ENCODE assay signal across 14 cellular contexts in the genomic region with DNA sequence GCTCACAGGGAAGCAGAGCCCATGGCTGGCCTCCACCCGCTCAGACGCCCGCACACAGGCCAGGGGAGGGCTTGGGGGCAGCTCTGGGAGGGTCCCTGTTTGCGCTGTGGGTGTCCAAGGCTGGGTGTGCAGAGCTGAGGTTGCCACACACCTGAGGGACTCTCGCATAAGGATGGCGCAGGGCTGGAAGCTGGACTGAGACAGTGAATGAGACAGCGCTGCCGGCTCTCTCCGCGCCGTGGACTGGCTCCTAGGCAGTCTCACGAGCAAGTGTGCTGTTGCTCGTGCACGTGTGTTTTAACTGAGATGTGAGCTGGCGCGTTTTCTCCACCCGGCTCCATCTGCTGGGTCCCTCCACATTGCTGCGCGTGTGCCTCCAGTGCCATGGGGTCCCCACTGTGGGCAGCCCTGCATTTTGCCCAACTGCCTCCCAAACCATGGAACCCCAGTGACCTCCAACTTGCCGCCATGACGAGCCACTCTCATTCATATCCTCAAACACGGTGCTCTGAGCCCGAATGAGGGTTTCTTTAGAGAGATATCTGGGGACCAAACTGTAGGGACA. TPM values are rescaled to one million over a fixed set of nuclear protein-coding genes. Genes with fewer than 3 reads are reported as not detected.
DNase-seq lines count a peak whose midpoint lies in the region; TF ChIP-seq lines count a peak whose summit lies in the region.
"Had no signal": no experiment of that assay in that cellular context is flagged by ENCODE, and none has a peak within 500 bp of the region (broad histone marks: within the 10 kb centered on the region; RNA-seq: fewer than 3 reads in every experiment).

No MANE protein-coding gene starts in this region.

- peaks cover 56% of the 10 kb centered on the region for H3K4me1 Mint-ChIP-seq in activated CD4-positive, alpha-beta T cell treated with anti-CD3 and anti-CD28 coated beads, Interleukin-2, amount 10 ng/mL, durations not matched to agents 24 days and 14 days
- H3K4me1 Mint-ChIP-seq in IgD-negative memory B cell, result peaks cover 33 to 43% (median 40%) of the 10 kb centered on the region in 3 donors
- peaks cover 74% of the 10 kb centered on the region for H3K4me1 Mint-ChIP-seq in activated naive CD8-positive, alpha-beta T cell (ENCODE audit: low read depth)

- no peaks in the 10 kb centered on the region for H3K27me3 ChIP-seq in neuronal stem cell (ENCODE audit: control insufficient read depth in 3 of 3, insufficient read depth in 3 of 3, low read depth in 1 of 3, low read length in 3 of 3)
- no peaks in the 10 kb centered on the region for H3K27me3 ChIP-seq in dorsolateral prefrontal cortex
- H3K27me3 ChIP-seq: brain microvascular endothelial cell had no signal

- in situ Hi-C loops in GM13976 (cut with MboI; ENCODE audit: low sequenced_read_pairs, unreplicated experiment), result no loop called here

- H2AK5ac ChIP-seq in neuronal stem cell (ENCODE audit: low read depth, low read length), result peak overlapping the region; percentile 87

- TF ChIP-seq CTCF in dorsolateral prefrontal cortex (IDR thresholded peaks at IDR 0.05 in 54 of 56, conservative IDR thresholded peaks at IDR 0.05 in 2 of 56; ENCODE audit: low read depth in 1 of 56, partially characterized antibody in 56 of 56), result no peak
- TF ChIP-seq CTCF in GM13976 (IDR thresholded peaks at IDR 0.05; ENCODE audit: borderline replicate concordance, control extremely low read depth, extremely low read depth, insufficient read depth, missing control alignments), result no peak

- no peak overlapping the region for H2BK5ac ChIP-seq in neuronal stem cell (ENCODE audit: low read length)

- H3K27ac Mint-ChIP-seq in activated CD4-positive, alpha-beta T cell treated with anti-CD3 and anti-CD28 coated beads, Interleukin-2, amount 10 ng/mL, durations not matched to agents 24 days and 14 days, result peak overlapping the region; percentile 17
- H3K27ac Mint-ChIP-seq in IgD-negative memory B cell, result peak overlapping the region; percentile 76 to 97 (median 97)
- H3K27ac Mint-ChIP-seq in activated naive CD8-positive, alpha-beta T cell, result peak overlapping the region; percentile 75

- H3K9me3 ChIP-seq in neuronal stem cell (replicated peaks in 1 of 2; ENCODE audit: control insufficient read depth in 2 of 2, insufficient read depth in 1 of 2, low read depth in 1 of 2, low read length in 2 of 2), result peaks cover 3 to 5% of the 10 kb centered on the region in 2 donors

- no peak overlapping the region for H3K4ac ChIP-seq in neuronal stem cell (ENCODE audit: low read length)

- peak overlapping the region; percentile 92 for H3K4me3 Mint-ChIP-seq in activated CD4-positive, alpha-beta T cell treated with anti-CD3 and anti-CD28 coated beads, Interleukin-2, amount 10 ng/mL, durations not matched to agents 24 days and 14 days
- H3K4me3 Mint-ChIP-seq in IgD-negative memory B cell, result peak overlapping the region; percentile 97 to 99 (median 98)
- H3K4me3 Mint-ChIP-seq in activated naive CD8-positive, alpha-beta T cell, result peak overlapping the region; percentile 90

- no peak overlapping the region for H3K9ac ChIP-seq in neuronal stem cell (ENCODE audit: low read depth, low read length, poor library complexity)

- no peak overlapping the region for H2BK12ac ChIP-seq in neuronal stem cell (ENCODE audit: low read length)

- intact Hi-C loops in activated CD4-positive, alpha-beta T cell treated with anti-CD3 and anti-CD28 coated beads, Interleukin-2, amount 10 ng/mL, durations not matched to agents 24 days and 14 days (cut with micrococcal nuclease), result no loop called here
- intact Hi-C loops in dorsolateral prefrontal cortex (cut with DNase I), result no loop called here

- H2AFZ ChIP-seq in neuronal stem cell (ENCODE audit: low read length), result no peak overlapping the region

- H4K8ac ChIP-seq in neuronal stem cell (ENCODE audit: low read depth, low read length), result no peak overlapping the region

- peaks cover 1% of the 10 kb centered on the region for H3K36me3 Mint-ChIP-seq in activated CD4-positive, alpha-beta T cell treated with anti-CD3 and anti-CD28 coated beads, Interleukin-2, amount 10 ng/mL, durations not matched to agents 24 days and 14 days (ENCODE audit: low read depth)
- H3K36me3 Mint-ChIP-seq in IgD-negative memory B cell, result peaks cover 1% of the 10 kb centered on the region
- H3K36me3 Mint-ChIP-seq in activated naive CD8-positive, alpha-beta T cell, result peaks cover 2% of the 10 kb centered on the region

- H3K27ac ChIP-seq in neuronal stem cell (replicated peaks; ENCODE audit: low read length) (no peak overlapping the region), dorsolateral prefrontal cortex (no peak overlapping the region)
- H3K27ac ChIP-seq: brain microvascular endothelial cell, SJCRH30, VCaP had no signal

- H3K4me1 ChIP-seq in neuronal stem cell (ENCODE audit: control insufficient read depth in 2 of 2, insufficient read depth in 1 of 2, low read depth in 1 of 2, low read length in 2 of 2), result peaks cover 10 to 12% of the 10 kb centered on the region in 2 donors

- H2BK15ac ChIP-seq in neuronal stem cell (ENCODE audit: low read length), result peak overlapping the region; percentile 79

- no peak for DNase-seq in activated CD4-positive, alpha-beta T cell treated with anti-CD3 and anti-CD28 coated beads, Interleukin-2, amount 10 ng/mL, durations not matched to agents 24 days and 14 days
- no peak for DNase-seq in activated CD4-positive, alpha-beta T cell treated with anti-CD3 and anti-CD28 coated beads, Interleukin-2, amount 50 U/mL, for 48 hours
- DNase-seq in neuronal stem cell (ENCODE audit: low spot score) (no peak), NCI-H510A treated with DMSO at 0.1 percent for 48 hours (lab: John Stamatoyannopoulos, UW) (no peak), dorsolateral prefrontal cortex (no peak), GM13976 (ENCODE audit: low spot score) (no peak)
- DNase-seq: brain microvascular endothelial cell; Calu3; effector CD4-positive, alpha-beta T cell; NK-92 treated with Interleukin-12 subunit alpha and Interleukin-12 subunit beta, amount 100 ng/mL, for 24 hours; SJCRH30 had no signal

- peak overlapping the region; percentile 65 for H3K18ac ChIP-seq in neuronal stem cell (ENCODE audit: low read length)

- H3K14ac ChIP-seq in neuronal stem cell (ENCODE audit: low read length), result no peak overlapping the region

- no peak overlapping the region for H2BK120ac ChIP-seq in neuronal stem cell (ENCODE audit: low read depth, low read length)

- H4K91ac ChIP-seq in neuronal stem cell (ENCODE audit: low read depth, low read length, poor library complexity), result no peak overlapping the region

- H3K4me3 ChIP-seq in neuronal stem cell (ENCODE audit: low read length in 2 of 2), result no peak overlapping the region
- H3K4me3 ChIP-seq in dorsolateral prefrontal cortex, result no peak overlapping the region
- H3K4me3 ChIP-seq: SJCRH30 had no signal

- no peaks in the 10 kb centered on the region for H3K36me3 ChIP-seq in neuronal stem cell (replicated peaks in 1 of 2; ENCODE audit: control insufficient read depth in 2 of 2, insufficient read depth in 2 of 2, low read length in 2 of 2)
- H3K36me3 ChIP-seq: brain microvascular endothelial cell, SJCRH30 had no signal

- peaks cover 6% of the 10 kb centered on the region for H3K27me3 Mint-ChIP-seq in activated CD4-positive, alpha-beta T cell treated with anti-CD3 and anti-CD28 coated beads, Interleukin-2, amount 10 ng/mL, durations not matched to agents 24 days and 14 days
- no peaks in the 10 kb centered on the region for H3K27me3 Mint-ChIP-seq in IgD-negative memory B cell
- no peaks in the 10 kb centered on the region for H3K27me3 Mint-ChIP-seq in activated naive CD8-positive, alpha-beta T cell

- H3K9me3 Mint-ChIP-seq in activated CD4-positive, alpha-beta T cell treated with anti-CD3 and anti-CD28 coated beads, Interleukin-2, amount 10 ng/mL, durations not matched to agents 24 days and 14 days, result no peaks in the 10 kb centered on the region
- H3K9me3 Mint-ChIP-seq in IgD-negative memory B cell, result no peaks in the 10 kb centered on the region
- no peaks in the 10 kb centered on the region for H3K9me3 Mint-ChIP-seq in activated naive CD8-positive, alpha-beta T cell (ENCODE audit: low read depth)

- WGBS in neuronal stem cell (ENCODE audit: extremely low coverage in 2 of 2, insufficient read length in 2 of 2, insufficient replicate concordance in 1 of 2), 2 donors, result no CpG with 5 or more reads among the region's 23 CpGs

- no peak overlapping the region for H3K4me2 ChIP-seq in neuronal stem cell (ENCODE audit: insufficient read depth, low read length, poor library complexity, severe bottlenecking)

- H3K79me1 ChIP-seq in neuronal stem cell (ENCODE audit: low read depth, low read length), result no peaks in the 10 kb centered on the region

- H3K23ac ChIP-seq in neuronal stem cell (ENCODE audit: low read depth, low read length, poor library complexity), result peak overlapping the region; percentile 74

RNA-seq across cellular contexts. Expression of a gene that starts 4.2 kb away (rescaled TPM):
- 17.8 and 18.0 TPM in 2 replicates for total RNA-seq in activated CD4-positive, alpha-beta T cell treated with anti-CD3 and anti-CD28 coated beads, Interleukin-2, amount 10 ng/mL, durations not matched to agents 24 days and 14 days
- polyA plus RNA-seq in IgD-negative memory B cell, result 40.9 TPM
- polyA plus RNA-seq in neuronal stem cell (2013, experiment 1 of 2), result 25.3 TPM
- polyA plus RNA-seq in neuronal stem cell (2013, experiment 2 of 2), result 27.6 TPM
- 10 to 100 TPM; 14.9 to 53.3 (median 31.3) TPM for total RNA-seq in dorsolateral prefrontal cortex

Comparison
In these comparisons a context has a peak if more than half of its experiments do, and no peak if none do; other contexts are left out.
1. H3K27ac Mint-ChIP-seq: peak in every context shown above with its lines; median percentile 97 in IgD-negative memory B cell; 75 in activated naive CD8-positive, alpha-beta T cell; 17 in activated CD4-positive, alpha-beta T cell treated with anti-CD3 and anti-CD28 coated beads, Interleukin-2, amount 10 ng/mL, durations not matched to agents 24 days and 14 days.